Comparison of ENCODE assay signal across 8 cellular contexts in genomic region chr6:41921712-41921998, GRCh38. TPM values are rescaled to one million over a fixed set of nuclear protein-coding genes. Genes with fewer than 3 reads are reported as not detected.
DNase-seq lines count a peak whose midpoint lies in the region; ATAC-seq and TF ChIP-seq lines count a peak whose summit lies in the region.

No MANE protein-coding gene starts in this region.

- TF ChIP-seq POLR2A in body of pancreas (IDR thresholded peaks at IDR 0.05) (no peak), right lobe of liver (IDR thresholded peaks at IDR 0.05) (no peak), upper lobe of left lung (IDR thresholded peaks at IDR 0.05) (no peak)

- no peak for DNase-seq in body of pancreas
- DNase-seq in right lobe of liver, result no peak
- DNase-seq in upper lobe of left lung, result no peak
- no peak for DNase-seq in GM20000 (ENCODE audit: low spot score)
- DNase-seq in NCI-H1694 (lab: John Stamatoyannopoulos, UW), result no peak

- no peaks in the 10 kb centered on the region for H3K9me3 ChIP-seq in KOPT-K1 (ENCODE audit: insufficient read depth, low read length, poor library complexity, severe bottlenecking)
- no peaks in the 10 kb centered on the region for H3K9me3 ChIP-seq in body of pancreas
- H3K9me3 ChIP-seq in right lobe of liver, result no peaks in the 10 kb centered on the region
- no peaks in the 10 kb centered on the region for H3K9me3 ChIP-seq in upper lobe of left lung

- H3K27ac ChIP-seq in KOPT-K1 (ENCODE audit: low read depth, low read length, poor library complexity, severe bottlenecking) (peak overlapping the region; percentile 96), body of pancreas (peak overlapping the region; percentile 95 to 97 (median 96)), right lobe of liver (peak overlapping the region in 2 of 3 donors; percentile 95 to 98), upper lobe of left lung (peak overlapping the region; percentile 95 to 97 (median 96))

- H3K4me3 ChIP-seq in body of pancreas (peak overlapping the region; percentile 85 to 87), right lobe of liver (peak overlapping the region; percentile 73 to 93 (median 85)), upper lobe of left lung (peak overlapping the region; percentile 70 to 81 (median 72))

- H3K36me3 ChIP-seq in KOPT-K1 (ENCODE audit: insufficient read depth, low read length) (peaks cover 50% of the 10 kb centered on the region), body of pancreas (replicated peaks in 1 of 2; ENCODE audit: insufficient read depth in 1 of 2, low read depth in 2 of 2) (no peaks in the 10 kb centered on the region), right lobe of liver (peaks cover 0 to 5% (median under 1%) of the 10 kb centered on the region in 4 donors), upper lobe of left lung (peaks cover 0 to 7% (median 2%) of the 10 kb centered on the region in 4 donors)

- peak; percentile 13 for ATAC-seq in GM19023 (IDR thresholded peaks at IDR 0.05; ENCODE audit: unreplicated experiment)
- ATAC-seq in body of pancreas, result peak; percentile 4
- ATAC-seq in right lobe of liver, result peak; percentile 22 to 35 (median 28)
- ATAC-seq in upper lobe of left lung (ENCODE audit: low FRiP score in 2 of 2), result peak; percentile 11 to 42
- no peak for ATAC-seq in GM21529 (IDR thresholded peaks at IDR 0.05; ENCODE audit: unreplicated experiment)

- no peak for TF ChIP-seq EP300 in upper lobe of left lung (IDR thresholded peaks at IDR 0.05)

- TF ChIP-seq CTCF in body of pancreas (IDR thresholded peaks at IDR 0.05) (no peak), right lobe of liver (IDR thresholded peaks at IDR 0.05) (no peak), upper lobe of left lung (IDR thresholded peaks at IDR 0.05) (no peak), GM20000 (IDR thresholded peaks at IDR 0.05; ENCODE audit: extremely low read depth, missing control alignments) (no peak)

- 0% methylated on average over 15 to 20 of the region's 20 CpGs for WGBS in body of pancreas, 2 donors
- under 1% methylated on average over 17 of the region's 20 CpGs for WGBS in right lobe of liver (ENCODE audit: insufficient coverage, low coverage, low lambda C conversion rate, missing lambda C conversion rate)
- WGBS in upper lobe of left lung, 2 donors, result 0% methylated on average over 17 of the region's 20 CpGs; no CpG with 5 or more reads in 1 of the 2 donors

- intact Hi-C loops in body of pancreas (cut with DNase I) (no loop called here), right lobe of liver (cut with DNase I) (loop anchor here (10.0 kb wide), 2 partner anchors 127 to 137 kb away; partner anchors contain the start of genes PRICKLE4 (in 1 of the 2) and TOMM6 (in 1 of the 2))

- H3K27me3 ChIP-seq in body of pancreas (no peaks in the 10 kb centered on the region), right lobe of liver (no peaks in the 10 kb centered on the region), upper lobe of left lung (no peaks in the 10 kb centered on the region)

- H3K4me1 ChIP-seq in body of pancreas, result peaks cover 34% of the 10 kb centered on the region
- H3K4me1 ChIP-seq in right lobe of liver, result peaks cover 0 to 29% (median 6%) of the 10 kb centered on the region in 4 donors
- H3K4me1 ChIP-seq in upper lobe of left lung, result peaks cover 29 to 46% (median 38%) of the 10 kb centered on the region in 4 donors

RNA-seq across cellular contexts. Expression of gene BYSL, which starts 0.4 kb away (rescaled TPM):
- total RNA-seq in body of pancreas, result 10 to 100 TPM in 1 of 2 donors, 1 to 10 TPM in 1; 3.1 to 13.5 TPM
- 10 to 100 TPM in 1 of 6 experiments, 1 to 10 TPM in 5; 3.7 to 10.8 (median 8.4) TPM for total RNA-seq in right lobe of liver
- 10 to 100 TPM in 3 of 6 donors, 1 to 10 TPM in 3; 5.6 to 20.9 (median 12.5) TPM for total RNA-seq in upper lobe of left lung

RNA-seq across cellular contexts. Expression of gene MED20, which starts 0.7 kb away (rescaled TPM):
- 10 to 100 TPM in 1 of 2 donors, 1 to 10 TPM in 1; 9.9 to 17.8 TPM for total RNA-seq in body of pancreas
- total RNA-seq in right lobe of liver, result 10 to 100 TPM in 1 of 6 experiments, 1 to 10 TPM in 5; 7.2 to 10.8 (median 7.7) TPM
- total RNA-seq in upper lobe of left lung, result 10 to 100 TPM in 5 of 6 donors, 1 to 10 TPM in 1; 6.4 to 19.9 (median 15.3) TPM

RNA-seq across cellular contexts. Expression of gene CCND3, which starts 20.0 kb away (rescaled TPM):
- total RNA-seq in body of pancreas, result 10 to 100 TPM; 73.2 to 91.0 TPM
- 10 to 100 TPM; 11.3 to 51.9 (median 14.2) TPM for total RNA-seq in right lobe of liver
- total RNA-seq in upper lobe of left lung, result 100 to 1,000 TPM; 138 to 305 (median 211) TPM

RNA-seq across cellular contexts. Expression of gene USP49, which starts 26.5 kb away (rescaled TPM):
- total RNA-seq in body of pancreas (1 to 10 TPM; 3.3 to 5.2 TPM), right lobe of liver (1 to 10 TPM in 5 of 6 experiments, under 1 TPM in 1; 0.87 to 2.0 (median 1.3) TPM), upper lobe of left lung (10 to 100 TPM in 2 of 6 donors, 1 to 10 TPM in 4; 2.7 to 16.8 (median 4.3) TPM)
